In genomic region chr15:66069751-66070150, GRCh38 we compare ENCODE assay signal across 1 cellular context.
TF ChIP-seq lines count a peak whose summit lies in the region.

No MANE protein-coding gene starts in this region.

TF ChIP-seq in HCT116, 20 proteins besides CTCF, POLR2A, EP300 and RAD21 (continued from another document):
- TF ChIP-seq REST (IDR thresholded peaks at IDR 0.05; ENCODE audit: low read depth) (no peak), CBX3 (IDR thresholded peaks at IDR 0.05; ENCODE audit: low read depth) (no peak), ZNF274 (IDR thresholded peaks at IDR 0.05; ENCODE audit: low read depth, low read length) (no peak), TCF7L2 (IDR thresholded peaks at IDR 0.05; ENCODE audit: borderline replicate concordance, extremely low read depth, insufficient read depth, insufficient read length) (no peak)
